8 cellular contexts compared by ENCODE assay signal in the genomic region with DNA sequence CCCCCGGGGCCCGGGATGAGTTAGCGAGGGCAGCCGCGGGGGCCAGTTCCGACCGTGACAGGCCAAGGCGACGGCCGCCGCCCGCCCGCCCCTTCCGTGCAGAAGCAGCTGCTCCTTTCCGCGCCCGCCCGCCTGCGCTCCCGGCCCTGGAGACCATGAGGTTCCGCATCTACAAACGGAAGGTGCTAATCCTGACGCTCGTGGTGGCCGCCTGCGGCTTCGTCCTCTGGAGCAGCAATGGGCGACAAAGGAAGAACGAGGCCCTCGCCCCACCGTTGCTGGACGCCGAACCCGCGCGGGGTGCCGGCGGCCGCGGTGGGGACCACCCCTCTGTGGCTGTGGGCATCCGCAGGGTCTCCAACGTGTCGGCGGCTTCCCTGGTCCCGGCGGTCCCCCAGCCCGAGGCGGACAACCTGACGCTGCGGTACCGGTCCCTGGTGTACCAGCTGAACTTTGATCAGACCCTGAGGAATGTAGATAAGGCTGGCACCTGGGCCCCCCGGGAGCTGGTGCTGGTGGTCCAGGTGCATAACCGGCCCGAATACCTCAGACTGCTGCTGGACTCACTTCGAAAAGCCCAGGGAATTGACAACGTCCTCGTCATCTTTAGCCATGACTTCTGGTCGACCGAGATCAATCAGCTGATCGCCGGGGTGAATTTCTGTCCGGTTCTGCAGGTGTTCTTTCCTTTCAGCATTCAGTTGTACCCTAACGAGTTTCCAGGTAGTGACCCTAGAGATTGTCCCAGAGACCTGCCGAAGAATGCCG. TPM values are rescaled to one million over a fixed set of nuclear protein-coding genes. Genes with fewer than 3 reads are reported as not detected.
A peak's percentile ranks its signal among the peaks of the same experiment; 100 is the strongest.
DNase-seq lines count a peak whose midpoint lies in the region; ATAC-seq and TF ChIP-seq lines count a peak whose summit lies in the region.

No MANE protein-coding gene starts in this region.

- no peak for TF ChIP-seq CTCF in osteoblast (IDR thresholded peaks at IDR 0.05; ENCODE audit: extremely low read depth, low read depth, low read length)

- peaks cover 18% of the 10 kb centered on the region for H3K36me3 ChIP-seq in osteoblast (ENCODE audit: insufficient read depth, low read length)

- H2AFZ ChIP-seq in osteoblast (ENCODE audit: low read length) = peak overlapping the region; percentile 91

- DNase-seq in AG08396 (ENCODE audit: low spot score) (peak; percentile 53), NOMO-1 treated with DMSO at 0.1 percent for 48 hours (lab: John Stamatoyannopoulos, UW; ENCODE audit: unreplicated experiment) (peak; percentile 68), head of caudate nucleus (peak in 41 of 42 donors; percentile 39 to 77 (median 63)), osteoblast (ENCODE audit: insufficient read length, low spot score, missing footprints) (no peak), middle frontal gyrus (ENCODE audit: extremely low spot score, low spot score) (no peak)
- peak; percentile 63 for DNase-seq in activated naive CD4-positive, alpha-beta T cell treated with Interleukin-2 at 50 U/mL for 16 hours

- no peaks in the 10 kb centered on the region for H3K9me3 ChIP-seq in osteoblast (ENCODE audit: low read depth, low read length)

- peaks cover 53% of the 10 kb centered on the region for H3K4me1 ChIP-seq in osteoblast (ENCODE audit: insufficient read depth, low read length)

- H3K4me2 ChIP-seq in osteoblast (ENCODE audit: insufficient read depth, low read length) = peak overlapping the region; percentile 92

- H3K27me3 ChIP-seq in osteoblast (ENCODE audit: insufficient read depth, low read length) = no peaks in the 10 kb centered on the region

- peak overlapping the region; percentile 96 for H3K4me3 ChIP-seq in osteoblast (ENCODE audit: insufficient read depth, low read length)

- H3K27ac ChIP-seq in osteoblast (ENCODE audit: low read depth, low read length) = peak overlapping the region; percentile 98

- peaks cover 62% of the 10 kb centered on the region for H3K79me2 ChIP-seq in osteoblast (ENCODE audit: insufficient read depth, low read length)

- ATAC-seq in GM18502 (IDR thresholded peaks at IDR 0.05; ENCODE audit: poor library complexity, unreplicated experiment) (peak; percentile 25), HG03039 (IDR thresholded peaks at IDR 0.05; ENCODE audit: unreplicated experiment) (peak; percentile 17)

- peaks cover 29% of the 10 kb centered on the region for H4K20me1 ChIP-seq in osteoblast (ENCODE audit: insufficient read depth, low read length)

- intact Hi-C loops in head of caudate nucleus (cut with DNase I) = no loop called here

RNA-seq across cellular contexts. Expression of a gene that starts 0.7 kb away (rescaled TPM):
- 63.0 and 63.1 TPM in 2 replicates for total RNA-seq in osteoblast

RNA-seq across cellular contexts. Expression of a gene that starts 0.9 kb away (rescaled TPM):
- 181 and 192 TPM in 2 replicates for total RNA-seq in osteoblast

RNA-seq across cellular contexts. Expression of a gene that starts 13.7 kb away (rescaled TPM):
- total RNA-seq in osteoblast = 9.8 and 10.0 TPM in 2 replicates

RNA-seq across cellular contexts. Expression of a gene that starts 22.6 kb away (rescaled TPM):
- total RNA-seq in osteoblast = 7.6 and 16.2 TPM in 2 replicates

RNA-seq across cellular contexts. Expression of a gene that starts 35.1 kb away (rescaled TPM):
- 3,421 and 4,153 TPM in 2 replicates for total RNA-seq in osteoblast

Comparison
In these comparisons a context has a peak if more than half of its experiments do, and no peak if none do; other contexts are left out.
1. DNase-seq: peak in AG08396 (single experiment), NOMO-1 treated with DMSO at 0.1 percent for 48 hours (single experiment), activated naive CD4-positive, alpha-beta T cell treated with Interleukin-2 at 50 U/mL for 16 hours (single experiment) and head of caudate nucleus (41 of 42); none in osteoblast (single experiment) and middle frontal gyrus (single experiment).